27 cellular contexts compared by ENCODE assay signal in the genomic region with DNA sequence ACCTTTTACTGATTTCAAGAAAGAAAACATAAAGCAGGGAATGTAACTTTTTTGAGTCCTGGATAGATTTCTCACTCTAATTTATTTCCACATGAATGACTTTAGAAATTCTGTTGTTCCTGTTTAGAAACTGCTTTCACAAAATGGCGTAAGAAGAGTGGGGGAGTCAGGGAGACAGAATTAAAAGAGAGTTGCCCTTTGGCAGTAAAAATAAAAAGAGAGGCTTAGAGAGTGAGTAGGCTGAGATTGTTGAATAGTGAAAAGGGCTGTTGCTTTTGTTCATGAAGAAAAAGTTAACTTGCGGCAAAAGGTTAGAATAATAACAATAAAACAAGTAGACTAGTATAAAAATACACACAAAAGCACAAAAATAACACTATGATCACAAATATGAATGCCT.
"Had no signal": no experiment of that assay in that cellular context is flagged by ENCODE, and none has a peak within 500 bp of the region (broad histone marks: within the 10 kb centered on the region; RNA-seq: fewer than 3 reads in every experiment).

No MANE protein-coding gene starts in this region.

- FAIRE-seq: keratinocyte had no signal

- H3K9me3 ChIP-seq: right atrium auricular region, testis, thyroid gland, vagina had no signal

- H3K27ac ChIP-seq: left lung, lower lobe of right lung, ovary, right atrium auricular region, skin epidermis, stomach, testis, thyroid gland, transverse colon, upper lobe of left lung, vagina had no signal

- DNase-seq: hippocampal formation; kidney glomerular epithelial cell; left cardiac atrium; left lung; lower lobe of right lung; mesendoderm; naive B cell; natural killer cell; ovary; stimulated activated CD4-positive, alpha-beta T cell treated with anti-CD3 and anti-CD28 coated beads, Interleukin-12 subunit alpha, Interleukin-12 subunit beta, amount 100 ng/mL, for 4 hours; stimulated activated CD4-positive, alpha-beta T cell treated with anti-CD3 and anti-CD28 coated beads, Interleukin-15, amount 100 ng/mL, for 24 hours; stimulated activated CD4-positive, alpha-beta T cell treated with anti-CD3 and anti-CD28 coated beads, Interleukin-2, amount 100 ng/mL, for 24 hours; stimulated activated CD4-positive, alpha-beta T cell treated with anti-CD3 and anti-CD28 coated beads, Interleukin-4, amount 100 ng/mL, for 1 hour; stimulated activated naive B cell treated with anti-CD40 and anti-IgM and Interleukin-4, amounts not matched to agents 10 μg/mL and 1 μg/mL and 100 μg/mL, for 72 hours; stimulated activated naive CD8-positive, alpha-beta T cell treated with anti-CD3 and anti-CD28 coated beads, Interleukin-15, Interleukin-2, amounts not matched to agents 100 U/mL and 50 U/mL, for 24 hours; stomach; testis; thyroid gland; transverse colon; upper lobe of left lung had no signal

- H3K27ac Mint-ChIP-seq: mesothelial cell of epicardium; naive B cell; natural killer cell; progenitor cell of endocrine pancreas; stimulated activated naive B cell treated with anti-CD40 and anti-IgM and Interleukin-4, amounts not matched to agents 10 μg/mL and 1 μg/mL and 100 μg/mL, for 72 hours had no signal

- H3K27me3 ChIP-seq: left lung, ovary, right atrium auricular region, stomach, testis, thyroid gland, transverse colon, upper lobe of left lung, vagina had no signal

- H3K4me3 ChIP-seq: left lung, lower lobe of right lung, ovary, right atrium auricular region, skin epidermis, stomach, testis, thyroid gland, transverse colon, upper lobe of left lung, vagina had no signal

- H3K4me1 Mint-ChIP-seq: mesothelial cell of epicardium; naive B cell; natural killer cell; stimulated activated naive B cell treated with anti-CD40 and anti-IgM and Interleukin-4, amounts not matched to agents 10 μg/mL and 1 μg/mL and 100 μg/mL, for 72 hours had no signal

- ATAC-seq: left cardiac atrium; left lung; lower lobe of right lung; natural killer cell; sciatic nerve; stimulated activated naive B cell treated with anti-CD40 and anti-IgM and Interleukin-4, amounts not matched to agents 10 μg/mL and 1 μg/mL and 100 μg/mL, for 72 hours; stimulated activated naive CD8-positive, alpha-beta T cell treated with anti-CD3 and anti-CD28 coated beads, Interleukin-15, Interleukin-2, amounts not matched to agents 100 U/mL and 50 U/mL, for 24 hours had no signal

- H3K4me3 Mint-ChIP-seq: mesothelial cell of epicardium; naive B cell; natural killer cell; stimulated activated naive B cell treated with anti-CD40 and anti-IgM and Interleukin-4, amounts not matched to agents 10 μg/mL and 1 μg/mL and 100 μg/mL, for 72 hours had no signal

- H3K27me3 Mint-ChIP-seq: naive B cell; progenitor cell of endocrine pancreas; stimulated activated naive B cell treated with anti-CD40 and anti-IgM and Interleukin-4, amounts not matched to agents 10 μg/mL and 1 μg/mL and 100 μg/mL, for 72 hours had no signal

- H3K36me3 ChIP-seq: lower lobe of right lung, ovary, right atrium auricular region, thyroid gland, transverse colon, upper lobe of left lung, vagina had no signal

- H3K4me1 ChIP-seq: left lung, lower lobe of right lung, right atrium auricular region, stomach, testis, thyroid gland, transverse colon, upper lobe of left lung, vagina had no signal
